In the genomic region with DNA sequence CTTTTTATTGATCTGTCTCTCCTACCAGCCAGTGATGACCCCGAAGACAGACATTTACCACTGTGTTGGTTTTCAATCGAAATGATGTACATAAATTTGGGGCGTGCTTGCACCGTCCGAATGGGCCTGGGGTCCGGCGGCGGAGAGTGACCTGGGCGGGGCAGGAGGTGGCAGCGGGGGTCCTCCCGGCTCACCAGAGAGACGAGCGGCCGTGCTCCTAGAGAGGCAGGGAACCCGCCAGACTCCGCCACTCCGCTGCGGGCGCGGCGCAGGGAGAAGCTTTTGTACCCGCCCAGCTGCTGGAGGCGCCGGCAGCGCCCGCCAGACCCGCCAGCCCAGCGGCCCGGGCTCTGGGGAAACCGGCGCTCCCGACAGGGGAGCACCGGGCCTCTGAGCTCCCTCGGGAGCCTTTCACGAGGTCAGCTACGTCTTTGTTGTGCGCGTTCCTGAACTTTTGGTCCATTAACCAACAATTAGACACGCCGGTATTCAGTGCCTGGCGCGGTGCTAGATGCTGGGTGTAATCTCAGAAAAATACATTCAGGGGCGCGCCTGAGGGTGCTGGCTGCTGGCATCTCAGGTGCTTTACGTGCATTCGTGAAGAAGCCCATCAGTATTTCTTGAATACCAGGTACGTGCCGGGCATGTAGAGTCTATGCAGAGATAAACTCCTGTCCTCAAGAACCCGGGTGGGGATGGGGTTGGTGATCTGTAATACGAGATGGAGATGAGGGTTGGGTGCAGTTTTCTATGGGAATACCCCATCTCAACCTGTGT, we compare ENCODE assay signal across 1 cellular context.
TF ChIP-seq lines count a peak whose summit lies in the region.

A gene with protein sequence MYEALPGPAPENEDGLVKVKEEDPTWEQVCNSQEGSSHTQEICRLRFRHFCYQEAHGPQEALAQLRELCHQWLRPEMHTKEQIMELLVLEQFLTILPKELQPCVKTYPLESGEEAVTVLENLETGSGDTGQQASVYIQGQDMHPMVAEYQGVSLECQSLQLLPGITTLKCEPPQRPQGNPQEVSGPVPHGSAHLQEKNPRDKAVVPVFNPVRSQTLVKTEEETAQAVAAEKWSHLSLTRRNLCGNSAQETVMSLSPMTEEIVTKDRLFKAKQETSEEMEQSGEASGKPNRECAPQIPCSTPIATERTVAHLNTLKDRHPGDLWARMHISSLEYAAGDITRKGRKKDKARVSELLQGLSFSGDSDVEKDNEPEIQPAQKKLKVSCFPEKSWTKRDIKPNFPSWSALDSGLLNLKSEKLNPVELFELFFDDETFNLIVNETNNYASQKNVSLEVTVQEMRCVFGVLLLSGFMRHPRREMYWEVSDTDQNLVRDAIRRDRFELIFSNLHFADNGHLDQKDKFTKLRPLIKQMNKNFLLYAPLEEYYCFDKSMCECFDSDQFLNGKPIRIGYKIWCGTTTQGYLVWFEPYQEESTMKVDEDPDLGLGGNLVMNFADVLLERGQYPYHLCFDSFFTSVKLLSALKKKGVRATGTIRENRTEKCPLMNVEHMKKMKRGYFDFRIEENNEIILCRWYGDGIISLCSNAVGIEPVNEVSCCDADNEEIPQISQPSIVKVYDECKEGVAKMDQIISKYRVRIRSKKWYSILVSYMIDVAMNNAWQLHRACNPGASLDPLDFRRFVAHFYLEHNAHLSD (plus strand): TSS at position 285 of the 777 bp plus-strand sequence. CDS start 2,242 bp downstream, outside the sequence.

TF ChIP-seq in K562, 482 proteins besides CTCF, POLR2A, EP300 and RAD21 (continued from another document and continues in another):
- TF ChIP-seq, protein P1, sequence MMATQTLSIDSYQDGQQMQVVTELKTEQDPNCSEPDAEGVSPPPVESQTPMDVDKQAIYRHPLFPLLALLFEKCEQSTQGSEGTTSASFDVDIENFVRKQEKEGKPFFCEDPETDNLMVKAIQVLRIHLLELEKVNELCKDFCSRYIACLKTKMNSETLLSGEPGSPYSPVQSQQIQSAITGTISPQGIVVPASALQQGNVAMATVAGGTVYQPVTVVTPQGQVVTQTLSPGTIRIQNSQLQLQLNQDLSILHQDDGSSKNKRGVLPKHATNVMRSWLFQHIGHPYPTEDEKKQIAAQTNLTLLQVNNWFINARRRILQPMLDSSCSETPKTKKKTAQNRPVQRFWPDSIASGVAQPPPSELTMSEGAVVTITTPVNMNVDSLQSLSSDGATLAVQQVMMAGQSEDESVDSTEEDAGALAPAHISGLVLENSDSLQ (IDR thresholded peaks at IDR 0.05): peak; percentile 13; the same call in 1 of the 2 replicates
- peak in 1 of 2 experiments; percentile 50; a peak in 1 of 4 replicates for TF ChIP-seq HDAC1 (IDR thresholded peaks at IDR 0.05)
- TF ChIP-seq, protein P2, sequence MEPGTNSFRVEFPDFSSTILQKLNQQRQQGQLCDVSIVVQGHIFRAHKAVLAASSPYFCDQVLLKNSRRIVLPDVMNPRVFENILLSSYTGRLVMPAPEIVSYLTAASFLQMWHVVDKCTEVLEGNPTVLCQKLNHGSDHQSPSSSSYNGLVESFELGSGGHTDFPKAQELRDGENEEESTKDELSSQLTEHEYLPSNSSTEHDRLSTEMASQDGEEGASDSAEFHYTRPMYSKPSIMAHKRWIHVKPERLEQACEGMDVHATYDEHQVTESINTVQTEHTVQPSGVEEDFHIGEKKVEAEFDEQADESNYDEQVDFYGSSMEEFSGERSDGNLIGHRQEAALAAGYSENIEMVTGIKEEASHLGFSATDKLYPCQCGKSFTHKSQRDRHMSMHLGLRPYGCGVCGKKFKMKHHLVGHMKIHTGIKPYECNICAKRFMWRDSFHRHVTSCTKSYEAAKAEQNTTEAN (CRISPR knock-in tag; IDR thresholded peaks at IDR 0.05): peak; percentile 58; the same call in 1 of the 2 replicates
- TF ChIP-seq KDM4B (IDR thresholded peaks at IDR 0.05; ENCODE audit: borderline replicate concordance in 2 of 2, low read depth in 1 of 2): peak in 1 of 2 experiments; percentile 68; a peak in 1 of 4 replicates
- no peak for TF ChIP-seq ZNF507 (tag; conservative IDR thresholded peaks at IDR 0.05)
- TF ChIP-seq ELF4 (CRISPR knock-in tag; IDR thresholded peaks at IDR 0.05): no peak
- no peak for TF ChIP-seq POLR2AphosphoS2 (IDR thresholded peaks at IDR 0.05; ENCODE audit: low read length)
- no peak for TF ChIP-seq SLC30A9 (CRISPR knock-in tag; IDR thresholded peaks at IDR 0.05)
- TF ChIP-seq GATAD2A (IDR thresholded peaks at IDR 0.05): peak; percentile 52; the same call in 1 of the 2 replicates
- TF ChIP-seq L3MBTL2 (IDR thresholded peaks at IDR 0.05): peak; percentile 73
- TF ChIP-seq ZNF121 (CRISPR knock-in tag; conservative IDR thresholded peaks at IDR 0.05): no peak; the same call in 1 of the 2 replicates
- no peak for TF ChIP-seq ZNF551 (CRISPR knock-in tag; IDR thresholded peaks at IDR 0.05)
- no peak for TF ChIP-seq TEAD2 (tag; IDR thresholded peaks at IDR 0.05)
- TF ChIP-seq NFXL1 (CRISPR knock-in tag; IDR thresholded peaks at IDR 0.05): no peak
- no peak for TF ChIP-seq ZBTB1 (CRISPR knock-in tag; IDR thresholded peaks at IDR 0.05; ENCODE audit: borderline replicate concordance, low read depth)
- TF ChIP-seq ZNF253 (CRISPR knock-in tag; conservative IDR thresholded peaks at IDR 0.05): no peak
- TF ChIP-seq SAFB2 (IDR thresholded peaks at IDR 0.05; ENCODE audit: borderline replicate concordance, low read depth, low read length, severe bottlenecking): no peak
- no peak for TF ChIP-seq JUN (IDR thresholded peaks at IDR 0.05; ENCODE audit: borderline replicate concordance, low read depth, low read length)
- no peak for TF ChIP-seq JUN (CRISPR knock-in tag; IDR thresholded peaks at IDR 0.05; ENCODE audit: borderline replicate concordance)
- TF ChIP-seq, protein P3, sequence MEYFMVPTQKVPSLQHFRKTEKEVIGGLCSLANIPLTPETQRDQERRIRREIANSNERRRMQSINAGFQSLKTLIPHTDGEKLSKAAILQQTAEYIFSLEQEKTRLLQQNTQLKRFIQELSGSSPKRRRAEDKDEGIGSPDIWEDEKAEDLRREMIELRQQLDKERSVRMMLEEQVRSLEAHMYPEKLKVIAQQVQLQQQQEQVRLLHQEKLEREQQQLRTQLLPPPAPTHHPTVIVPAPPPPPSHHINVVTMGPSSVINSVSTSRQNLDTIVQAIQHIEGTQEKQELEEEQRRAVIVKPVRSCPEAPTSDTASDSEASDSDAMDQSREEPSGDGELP (CRISPR knock-in tag; IDR thresholded peaks at IDR 0.05; ENCODE audit: borderline replicate concordance): peak; percentile 95
- no peak for TF ChIP-seq PTBP1 (IDR thresholded peaks at IDR 0.05; ENCODE audit: low read depth, low read length)
- peak; percentile 78 for TF ChIP-seq TBP (optimal IDR thresholded peaks at IDR 0.05; ENCODE audit: low read depth, low read length)
- TF ChIP-seq ZNF24 (IDR thresholded peaks at IDR 0.05): peak; percentile 30; the same call in 1 of the 2 replicates
- peak; percentile 96 for TF ChIP-seq POLR2G (IDR thresholded peaks at IDR 0.05; ENCODE audit: low read depth, low read length)
- peak; percentile 45; the same call in 1 of the 2 replicates for TF ChIP-seq E2F3 (CRISPR knock-in tag; IDR thresholded peaks at IDR 0.05)
- TF ChIP-seq, protein P4, sequence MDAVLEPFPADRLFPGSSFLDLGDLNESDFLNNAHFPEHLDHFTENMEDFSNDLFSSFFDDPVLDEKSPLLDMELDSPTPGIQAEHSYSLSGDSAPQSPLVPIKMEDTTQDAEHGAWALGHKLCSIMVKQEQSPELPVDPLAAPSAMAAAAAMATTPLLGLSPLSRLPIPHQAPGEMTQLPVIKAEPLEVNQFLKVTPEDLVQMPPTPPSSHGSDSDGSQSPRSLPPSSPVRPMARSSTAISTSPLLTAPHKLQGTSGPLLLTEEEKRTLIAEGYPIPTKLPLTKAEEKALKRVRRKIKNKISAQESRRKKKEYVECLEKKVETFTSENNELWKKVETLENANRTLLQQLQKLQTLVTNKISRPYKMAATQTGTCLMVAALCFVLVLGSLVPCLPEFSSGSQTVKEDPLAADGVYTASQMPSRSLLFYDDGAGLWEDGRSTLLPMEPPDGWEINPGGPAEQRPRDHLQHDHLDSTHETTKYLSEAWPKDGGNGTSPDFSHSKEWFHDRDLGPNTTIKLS (IDR thresholded peaks at IDR 0.05; ENCODE audit: borderline replicate concordance, low read depth): peak; percentile 83; the same call in 1 of the 2 replicates
- peak; percentile 19; the same call in 1 of the 2 replicates for TF ChIP-seq BHLHE40 (IDR thresholded peaks at IDR 0.05; ENCODE audit: low read length)
- TF ChIP-seq ZKSCAN8 (CRISPR knock-in tag; IDR thresholded peaks at IDR 0.05): no peak
- TF ChIP-seq, protein P5, sequence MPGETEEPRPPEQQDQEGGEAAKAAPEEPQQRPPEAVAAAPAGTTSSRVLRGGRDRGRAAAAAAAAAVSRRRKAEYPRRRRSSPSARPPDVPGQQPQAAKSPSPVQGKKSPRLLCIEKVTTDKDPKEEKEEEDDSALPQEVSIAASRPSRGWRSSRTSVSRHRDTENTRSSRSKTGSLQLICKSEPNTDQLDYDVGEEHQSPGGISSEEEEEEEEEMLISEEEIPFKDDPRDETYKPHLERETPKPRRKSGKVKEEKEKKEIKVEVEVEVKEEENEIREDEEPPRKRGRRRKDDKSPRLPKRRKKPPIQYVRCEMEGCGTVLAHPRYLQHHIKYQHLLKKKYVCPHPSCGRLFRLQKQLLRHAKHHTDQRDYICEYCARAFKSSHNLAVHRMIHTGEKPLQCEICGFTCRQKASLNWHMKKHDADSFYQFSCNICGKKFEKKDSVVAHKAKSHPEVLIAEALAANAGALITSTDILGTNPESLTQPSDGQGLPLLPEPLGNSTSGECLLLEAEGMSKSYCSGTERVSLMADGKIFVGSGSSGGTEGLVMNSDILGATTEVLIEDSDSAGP (CRISPR knock-in tag; IDR thresholded peaks at IDR 0.05): no peak
- TF ChIP-seq PCBP1 (IDR thresholded peaks at IDR 0.05; ENCODE audit: low read depth, low read length, poor library complexity, severe bottlenecking): no peak
- TF ChIP-seq, protein P6, sequence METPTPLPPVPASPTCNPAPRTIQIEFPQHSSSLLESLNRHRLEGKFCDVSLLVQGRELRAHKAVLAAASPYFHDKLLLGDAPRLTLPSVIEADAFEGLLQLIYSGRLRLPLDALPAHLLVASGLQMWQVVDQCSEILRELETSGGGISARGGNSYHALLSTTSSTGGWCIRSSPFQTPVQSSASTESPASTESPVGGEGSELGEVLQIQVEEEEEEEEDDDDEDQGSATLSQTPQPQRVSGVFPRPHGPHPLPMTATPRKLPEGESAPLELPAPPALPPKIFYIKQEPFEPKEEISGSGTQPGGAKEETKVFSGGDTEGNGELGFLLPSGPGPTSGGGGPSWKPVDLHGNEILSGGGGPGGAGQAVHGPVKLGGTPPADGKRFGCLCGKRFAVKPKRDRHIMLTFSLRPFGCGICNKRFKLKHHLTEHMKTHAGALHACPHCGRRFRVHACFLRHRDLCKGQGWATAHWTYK (CRISPR knock-in tag; IDR thresholded peaks at IDR 0.05): no peak
- TF ChIP-seq, protein P7, sequence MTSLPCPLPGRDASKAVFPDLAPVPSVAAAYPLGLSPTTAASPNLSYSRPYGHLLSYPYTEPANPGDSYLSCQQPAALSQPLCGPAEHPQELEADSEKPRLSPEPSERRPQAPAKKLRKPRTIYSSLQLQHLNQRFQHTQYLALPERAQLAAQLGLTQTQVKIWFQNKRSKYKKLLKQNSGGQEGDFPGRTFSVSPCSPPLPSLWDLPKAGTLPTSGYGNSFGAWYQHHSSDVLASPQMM (CRISPR knock-in tag; IDR thresholded peaks at IDR 0.05): no peak
- no peak for TF ChIP-seq SREBF2 (CRISPR knock-in tag; IDR thresholded peaks at IDR 0.05)
- TF ChIP-seq CBX5 (IDR thresholded peaks at IDR 0.05; ENCODE audit: borderline replicate concordance, low read depth): no peak
- no peak for TF ChIP-seq ARID2 (IDR thresholded peaks at IDR 0.05)
- no peak for TF ChIP-seq MYBL2 (IDR thresholded peaks at IDR 0.05; ENCODE audit: low read depth)
- TF ChIP-seq MYBL2 (CRISPR knock-in tag; IDR thresholded peaks at IDR 0.05; ENCODE audit: borderline replicate concordance): no peak
- no peak for TF ChIP-seq ETV6 (IDR thresholded peaks at IDR 0.05; ENCODE audit: borderline replicate concordance in 1 of 2, low read depth in 2 of 2, low read length in 1 of 2)
- TF ChIP-seq ETV6 (CRISPR knock-in tag; IDR thresholded peaks at IDR 0.05; ENCODE audit: borderline replicate concordance): no peak
- TF ChIP-seq MCM3 (IDR thresholded peaks at IDR 0.05): no peak
- no peak for TF ChIP-seq ASH1L (IDR thresholded peaks at IDR 0.05; ENCODE audit: borderline replicate concordance, low read depth, partially characterized antibody)
- TF ChIP-seq ZFX (CRISPR knock-in tag; IDR thresholded peaks at IDR 0.05): peak; percentile 74
- TF ChIP-seq PHB (CRISPR knock-in tag; IDR thresholded peaks at IDR 0.05): no peak
- TF ChIP-seq, protein P8, sequence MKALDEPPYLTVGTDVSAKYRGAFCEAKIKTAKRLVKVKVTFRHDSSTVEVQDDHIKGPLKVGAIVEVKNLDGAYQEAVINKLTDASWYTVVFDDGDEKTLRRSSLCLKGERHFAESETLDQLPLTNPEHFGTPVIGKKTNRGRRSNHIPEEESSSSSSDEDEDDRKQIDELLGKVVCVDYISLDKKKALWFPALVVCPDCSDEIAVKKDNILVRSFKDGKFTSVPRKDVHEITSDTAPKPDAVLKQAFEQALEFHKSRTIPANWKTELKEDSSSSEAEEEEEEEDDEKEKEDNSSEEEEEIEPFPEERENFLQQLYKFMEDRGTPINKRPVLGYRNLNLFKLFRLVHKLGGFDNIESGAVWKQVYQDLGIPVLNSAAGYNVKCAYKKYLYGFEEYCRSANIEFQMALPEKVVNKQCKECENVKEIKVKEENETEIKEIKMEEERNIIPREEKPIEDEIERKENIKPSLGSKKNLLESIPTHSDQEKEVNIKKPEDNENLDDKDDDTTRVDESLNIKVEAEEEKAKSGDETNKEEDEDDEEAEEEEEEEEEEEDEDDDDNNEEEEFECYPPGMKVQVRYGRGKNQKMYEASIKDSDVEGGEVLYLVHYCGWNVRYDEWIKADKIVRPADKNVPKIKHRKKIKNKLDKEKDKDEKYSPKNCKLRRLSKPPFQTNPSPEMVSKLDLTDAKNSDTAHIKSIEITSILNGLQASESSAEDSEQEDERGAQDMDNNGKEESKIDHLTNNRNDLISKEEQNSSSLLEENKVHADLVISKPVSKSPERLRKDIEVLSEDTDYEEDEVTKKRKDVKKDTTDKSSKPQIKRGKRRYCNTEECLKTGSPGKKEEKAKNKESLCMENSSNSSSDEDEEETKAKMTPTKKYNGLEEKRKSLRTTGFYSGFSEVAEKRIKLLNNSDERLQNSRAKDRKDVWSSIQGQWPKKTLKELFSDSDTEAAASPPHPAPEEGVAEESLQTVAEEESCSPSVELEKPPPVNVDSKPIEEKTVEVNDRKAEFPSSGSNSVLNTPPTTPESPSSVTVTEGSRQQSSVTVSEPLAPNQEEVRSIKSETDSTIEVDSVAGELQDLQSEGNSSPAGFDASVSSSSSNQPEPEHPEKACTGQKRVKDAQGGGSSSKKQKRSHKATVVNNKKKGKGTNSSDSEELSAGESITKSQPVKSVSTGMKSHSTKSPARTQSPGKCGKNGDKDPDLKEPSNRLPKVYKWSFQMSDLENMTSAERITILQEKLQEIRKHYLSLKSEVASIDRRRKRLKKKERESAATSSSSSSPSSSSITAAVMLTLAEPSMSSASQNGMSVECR (CRISPR knock-in tag; IDR thresholded peaks at IDR 0.05): peak; percentile 63; the same call in 1 of the 2 replicates
- no peak for TF ChIP-seq ZNF282 (CRISPR knock-in tag; IDR thresholded peaks at IDR 0.05)
